ENCODE assay signal across 22 cellular contexts in the genomic region with DNA sequence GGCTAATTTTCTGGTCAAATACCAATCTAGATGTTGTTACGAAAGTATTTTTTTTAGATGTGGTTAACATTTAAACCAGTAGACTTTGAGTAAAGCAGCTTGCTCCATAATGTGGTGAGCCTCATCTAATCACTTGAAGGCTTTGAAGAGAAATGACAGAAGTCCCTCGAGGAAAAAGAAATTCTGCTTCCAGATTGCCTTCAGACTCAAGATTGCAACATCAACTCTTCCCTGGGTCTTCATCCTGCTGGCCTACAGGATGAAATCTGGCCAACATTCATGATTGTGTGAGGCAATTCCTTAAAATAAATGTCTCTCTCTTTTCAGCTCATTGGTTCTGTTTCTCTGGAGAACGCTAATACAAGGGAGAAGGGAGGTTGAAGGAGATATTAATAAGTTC. TPM values are rescaled to one million over a fixed set of nuclear protein-coding genes. Genes with fewer than 3 reads are reported as not detected.
A peak's percentile ranks its signal among the peaks of the same experiment; 100 is the strongest.
DNase-seq lines count a peak whose midpoint lies in the region; ATAC-seq and TF ChIP-seq lines count a peak whose summit lies in the region.
"Had no signal": no experiment of that assay in that cellular context is flagged by ENCODE, and none has a peak within 500 bp of the region (broad histone marks: within the 10 kb centered on the region; RNA-seq: fewer than 3 reads in every experiment).

No MANE protein-coding gene starts in this region.

- peak overlapping the region; percentile 12 for H3K27ac Mint-ChIP-seq in Caco-2 (ENCODE audit: unreplicated experiment)
- H3K27ac Mint-ChIP-seq: activated CD4-positive, alpha-beta T cell treated with anti-CD3 and anti-CD28 coated beads for 36 hours; activated naive CD8-positive, alpha-beta T cell treated with anti-CD3 and anti-CD28 coated beads, Interleukin-2, amount 50 U/mL, for 24 hours; activated T-helper 2 cell treated with anti-CD3 and anti-CD28 coated beads, Interferon-gamma antibody, Interleukin-2, Interleukin-4, amounts not matched to agents 10 μg/mL and 5 μg/mL and 100 μg/mL, durations not matched to agents 14 hours and 24 hours and 36 hours; nephron progenitor cell had no signal

- H3K4me1 Mint-ChIP-seq in Caco-2 (ENCODE audit: low read depth, unreplicated experiment), result peaks cover 19% of the 10 kb centered on the region
- H3K4me1 Mint-ChIP-seq: central memory CD8-positive, alpha-beta T cell had no signal

- 51 to 68% (median 56%) methylated on average over 3 of the region's 3 CpGs for WGBS in psoas muscle, 3 donors

- H3K27ac ChIP-seq in psoas muscle, result no peak overlapping the region

- CTCF ChIA-PET in Caco-2 (lab: Charles Lee), result no interaction called here

- no TSS peak for BruUV-seq in Caco-2 (replicated peaks; lab: Mats Ljungman, UMichigan)

- H3K36me3 Mint-ChIP-seq in Caco-2 (ENCODE audit: insufficient read depth, unreplicated experiment), result no peaks in the 10 kb centered on the region

- H3K36me3 ChIP-seq in Caco-2 (ENCODE audit: control insufficient read depth, insufficient read depth, low read length) (no peaks in the 10 kb centered on the region), psoas muscle (ENCODE audit: insufficient read depth in 1 of 2, low read depth in 1 of 2) (no peaks in the 10 kb centered on the region)

- peak in 3 of 4 donors; percentile 28 to 64 (median 63) for ATAC-seq in psoas muscle
- ATAC-seq: activated CD4-positive, alpha-beta T cell treated with anti-CD3 and anti-CD28 coated beads for 36 hours; activated naive CD8-positive, alpha-beta T cell treated with anti-CD3 and anti-CD28 coated beads, Interleukin-2, amount 50 U/mL, for 24 hours; esophagus mucosa had no signal

- H3K9me3 Mint-ChIP-seq in Caco-2 (ENCODE audit: unreplicated experiment), result no peaks in the 10 kb centered on the region
- H3K9me3 Mint-ChIP-seq: activated naive CD8-positive, alpha-beta T cell treated with anti-CD3 and anti-CD28 coated beads, Interleukin-2, amount 50 U/mL, for 24 hours; activated T-helper 2 cell treated with anti-CD3 and anti-CD28 coated beads, Interferon-gamma antibody, Interleukin-2, Interleukin-4, amounts not matched to agents 10 μg/mL and 5 μg/mL and 100 μg/mL, durations not matched to agents 14 hours and 24 hours and 36 hours; central memory CD8-positive, alpha-beta T cell; nephron progenitor cell had no signal

- H3K27me3 ChIP-seq in Caco-2 (replicated peaks; ENCODE audit: control insufficient read depth, insufficient read depth, low read length) (no peaks in the 10 kb centered on the region), psoas muscle (ENCODE audit: insufficient read depth in 3 of 3, low read length in 2 of 3) (no peaks in the 10 kb centered on the region)

- H3K9me3 ChIP-seq in Caco-2 (no peaks in the 10 kb centered on the region), psoas muscle (no peaks in the 10 kb centered on the region)

- no peak overlapping the region for H3K4me3 ChIP-seq in Caco-2 (ENCODE audit: low read depth, low read length)
- no peak overlapping the region for H3K4me3 ChIP-seq in NB4 (ENCODE audit: low read depth, low read length)
- no peak overlapping the region for H3K4me3 ChIP-seq in fibroblast of the aortic adventitia (ENCODE audit: low read depth, low read length)
- no peak overlapping the region for H3K4me3 ChIP-seq in psoas muscle

- no peak for TF ChIP-seq CTCF in Caco-2 (IDR thresholded peaks at IDR 0.05; ENCODE audit: insufficient read depth in 1 of 2, low read depth in 1 of 2, low read length in 1 of 2, severe bottlenecking in 1 of 2, unreplicated experiment in 1 of 2)
- TF ChIP-seq CTCF in NB4 (IDR thresholded peaks at IDR 0.05; ENCODE audit: low read depth, low read length), result no peak
- no peak for TF ChIP-seq CTCF in fibroblast of the aortic adventitia (IDR thresholded peaks at IDR 0.05; ENCODE audit: insufficient read depth, low read length)
- no peak for TF ChIP-seq CTCF in psoas muscle (IDR thresholded peaks at IDR 0.05)

- H3K4me3 Mint-ChIP-seq in Caco-2 (ENCODE audit: unreplicated experiment), result no peak overlapping the region
- H3K4me3 Mint-ChIP-seq: activated CD4-positive, alpha-beta T cell treated with anti-CD3 and anti-CD28 coated beads for 36 hours; activated naive CD8-positive, alpha-beta T cell treated with anti-CD3 and anti-CD28 coated beads, Interleukin-2, amount 50 U/mL, for 24 hours; central memory CD8-positive, alpha-beta T cell; nephron progenitor cell had no signal

- H3K27me3 Mint-ChIP-seq in Caco-2 (ENCODE audit: insufficient read depth, unreplicated experiment), result no peaks in the 10 kb centered on the region
- H3K27me3 Mint-ChIP-seq: activated CD4-positive, alpha-beta T cell treated with anti-CD3 and anti-CD28 coated beads for 36 hours; activated naive CD8-positive, alpha-beta T cell treated with anti-CD3 and anti-CD28 coated beads, Interleukin-2, amount 50 U/mL, for 24 hours had no signal

- TF ChIP-seq POLR2A in NB4 (IDR thresholded peaks at IDR 0.05; ENCODE audit: extremely low read depth, insufficient read length), result no peak

- POLR2A ChIA-PET in Caco-2 (lab: Charles Lee), result no interaction called here

- DNase-seq in Caco-2 (no peak), NB4 (ENCODE audit: low read depth) (peak; percentile 7), fibroblast of the aortic adventitia (ENCODE audit: low read depth) (peak; percentile 95), psoas muscle (no peak), Kasumi-1 (lab: John Stamatoyannopoulos, UW) (no peak), DMS114 treated with DMSO at 0.1 percent for 48 hours (lab: John Stamatoyannopoulos, UW; ENCODE audit: unreplicated experiment) (no peak), NCI-H2029 (lab: John Stamatoyannopoulos, UW) (no peak)
- DNase-seq in NK-92 treated with Interleukin-12 subunit alpha and Interleukin-12 subunit beta, amount 100 ng/mL, for 24 hours (lab: John Stamatoyannopoulos, UW), result no peak
- DNase-seq: activated CD4-positive, alpha-beta T cell treated with anti-CD3 and anti-CD28 coated beads for 36 hours; activated naive CD8-positive, alpha-beta T cell treated with anti-CD3 and anti-CD28 coated beads, Interleukin-2, amount 50 U/mL, for 24 hours; DND-41; effector CD4-positive, alpha-beta T cell; KBM-7; kidney glomerular epithelial cell; NCI-H1105; NCI-H2107; NCI-H524 treated with DMSO at 0.1 percent for 48 hours; nephron progenitor cell; SW 1271 had no signal

- H3K4me1 ChIP-seq in Caco-2, result peaks cover 25% of the 10 kb centered on the region
- peaks cover 15% of the 10 kb centered on the region for H3K4me1 ChIP-seq in psoas muscle

- intact Hi-C loops in Caco-2 (cut with micrococcal nuclease; ENCODE audit: unreplicated experiment), result no loop called here
- intact Hi-C loops in psoas muscle (cut with DNase I), result no loop called here

RNA-seq across cellular contexts. Expression of a gene that starts 32.5 kb away (rescaled TPM):
- total RNA-seq in Caco-2 (2022) (12.7 and 15.3 TPM in 2 replicates), fibroblast of the aortic adventitia (ENCODE audit: low replicate concordance) (34.9 and 40.3 TPM in 2 replicates), psoas muscle (1 to 10 TPM; 4.4 to 8.6 (median 7.9) TPM)
- 10 to 100 TPM in 1 of 3 donors, 1 to 10 TPM in 2; 2.2 to 12.8 (median 2.6) TPM for polyA plus RNA-seq in psoas muscle

Comparison
In these comparisons a context has a peak if more than half of its experiments do, and no peak if none do; other contexts are left out.
1. DNase-seq: peak in NB4 (single experiment) and fibroblast of the aortic adventitia (single experiment); none in Caco-2 (0 of 2), psoas muscle (0 of 2), Kasumi-1 (0 of 2), DMS114 treated with DMSO at 0.1 percent for 48 hours (single experiment), NCI-H2029 (single experiment) and NK-92 treated with Interleukin-12 subunit alpha and Interleukin-12 subunit beta, amount 100 ng/mL, for 24 hours (single experiment).